In the genomic region with DNA sequence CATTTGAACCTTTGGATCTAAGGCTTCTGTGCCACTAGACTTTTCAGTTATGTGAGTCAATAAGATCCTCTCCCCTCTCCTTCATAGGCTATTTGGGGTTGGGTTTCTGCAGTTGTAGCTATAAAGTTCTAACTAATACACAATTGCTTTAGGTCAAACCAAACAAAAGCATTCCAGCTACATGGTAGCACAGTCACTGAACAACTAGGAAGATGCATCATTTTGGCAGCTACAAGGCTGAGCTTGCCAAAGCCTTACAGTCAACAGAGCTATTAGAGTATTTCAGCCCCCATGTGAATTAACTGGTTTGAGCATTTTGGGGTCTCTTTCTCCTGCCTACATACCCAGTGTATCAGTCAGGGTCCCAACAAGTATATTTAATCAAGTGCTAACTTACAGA, we compare ENCODE assay signal across 17 cellular contexts.
"Had no signal": no experiment of that assay in that cellular context is flagged by ENCODE, and none has a peak within 500 bp of the region (broad histone marks: within the 10 kb centered on the region; RNA-seq: fewer than 3 reads in every experiment).

No MANE protein-coding gene starts in this region.

- H3K9me3 ChIP-seq: pancreas, suprapubic skin, thyroid gland, upper lobe of left lung, uterus had no signal

- H2AFZ ChIP-seq: hepatocyte had no signal

- H3K27ac ChIP-seq: coronary artery, foreskin keratinocyte, hepatocyte, pancreas, suprapubic skin, thyroid gland, upper lobe of left lung, uterus had no signal

- H3K79me2 ChIP-seq: hepatocyte had no signal

- H3K4me2 ChIP-seq: hepatocyte had no signal

- H3K4me1 ChIP-seq: foreskin keratinocyte, pancreas had no signal

- DNase-seq: effector CD4-positive, alpha-beta T cell; endodermal cell; left colon; mesendoderm; naive B cell; occipital lobe; pancreas; stimulated activated CD4-positive, alpha-beta T cell treated with anti-CD3 and anti-CD28 coated beads, Interleukin-4, amount 100 ng/mL, for 1 hour; stimulated activated CD8-positive, alpha-beta memory T cell treated with anti-CD3 and anti-CD28 coated beads, Interleukin-4, amount 100 ng/mL, for 48 hours; stimulated activated naive CD8-positive, alpha-beta T cell treated with anti-CD3 and anti-CD28 coated beads, Interleukin-15, Interleukin-2, amounts not matched to agents 100 U/mL and 50 U/mL, for 24 hours; thyroid gland; upper lobe of left lung had no signal

- H3K27me3 ChIP-seq: foreskin keratinocyte, hepatocyte, pancreas, suprapubic skin, thyroid gland, upper lobe of left lung, uterus had no signal

- H3K36me3 ChIP-seq: pancreas, suprapubic skin, thyroid gland, upper lobe of left lung, uterus had no signal

- H3K4me3 ChIP-seq: coronary artery, hepatocyte, pancreas, suprapubic skin, thyroid gland, upper lobe of left lung, uterus had no signal
